Comparison of ENCODE assay signal across 7 cellular contexts in the genomic region with DNA sequence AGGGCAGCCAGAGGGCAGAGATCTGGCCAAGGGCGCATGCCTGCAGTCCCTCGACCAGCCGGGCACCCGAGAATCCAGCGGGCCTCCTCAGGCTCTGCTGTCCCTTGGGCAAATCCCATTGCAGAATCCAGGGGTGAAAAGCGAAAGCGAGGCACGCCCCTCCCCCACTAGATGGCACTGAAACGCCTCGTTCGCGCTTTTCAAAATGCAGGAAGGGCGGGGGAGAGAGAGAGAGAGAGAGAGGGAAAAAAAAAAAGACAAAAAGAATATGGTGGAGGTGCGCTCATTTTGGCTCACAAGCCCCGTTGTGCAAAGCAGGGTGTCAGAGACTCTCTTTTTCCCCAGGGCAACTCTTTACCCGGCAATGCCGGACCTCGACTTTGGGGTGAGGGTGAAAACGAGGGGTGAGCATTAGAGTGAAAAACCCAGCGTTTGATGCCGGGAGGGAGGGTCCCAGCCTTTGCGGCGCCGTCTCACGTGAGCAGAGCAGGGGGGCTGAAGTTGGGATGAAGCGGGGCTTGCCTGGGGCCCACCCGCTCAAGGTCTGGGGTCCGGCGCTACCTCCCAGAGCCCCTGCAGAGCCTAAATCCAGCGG. TPM values are rescaled to one million over a fixed set of nuclear protein-coding genes. Genes with fewer than 3 reads are reported as not detected.
DNase-seq lines count a peak whose midpoint lies in the region; ATAC-seq and TF ChIP-seq lines count a peak whose summit lies in the region.

No MANE protein-coding gene starts in this region.

- H3K79me2 ChIP-seq in neural cell (replicated peaks; ENCODE audit: insufficient read depth, low read length), result peaks cover 42% of the 10 kb centered on the region

- H3K9me2 ChIP-seq in neural cell (ENCODE audit: insufficient read depth, low read length), result no peaks in the 10 kb centered on the region

- no peaks in the 10 kb centered on the region for H3K9me3 ChIP-seq in neural cell (ENCODE audit: low read length)

- H2AFZ ChIP-seq in neural cell (ENCODE audit: low read depth, low read length), result peak overlapping the region; percentile 88

- H3K27me3 Mint-ChIP-seq in activated T-cell treated with anti-CD3 and anti-CD28 coated beads, Interleukin-2, amount 50 U/mL, for 24 hours, result peaks cover 56% of the 10 kb centered on the region

- no peaks in the 10 kb centered on the region for H3K9me3 Mint-ChIP-seq in activated T-cell treated with anti-CD3 and anti-CD28 coated beads, Interleukin-2, amount 50 U/mL, for 24 hours

- H3K4me1 Mint-ChIP-seq in activated T-cell treated with anti-CD3 and anti-CD28 coated beads, Interleukin-2, amount 50 U/mL, for 24 hours (ENCODE audit: low read depth), result peaks cover 23% of the 10 kb centered on the region

- peaks cover 30% of the 10 kb centered on the region for H4K20me1 ChIP-seq in neural cell (ENCODE audit: insufficient read depth)

- peak; percentile 92 for TF ChIP-seq RAD21 in neural cell (conservative IDR thresholded peaks at IDR 0.05)

- ATAC-seq in HG02938 (IDR thresholded peaks at IDR 0.05; ENCODE audit: unreplicated experiment), result no peak

- peak overlapping the region; percentile 92 for H3K9ac ChIP-seq in neural cell (ENCODE audit: low read length)

- H3F3A ChIP-seq in neural cell (ENCODE audit: insufficient read depth, low read length, poor library complexity, severe bottlenecking), result peaks cover 5% of the 10 kb centered on the region

- no peaks in the 10 kb centered on the region for H3K27me3 ChIP-seq in neural cell (ENCODE audit: insufficient read depth, low read depth, low read length)

- no peak overlapping the region for H3K27ac Mint-ChIP-seq in activated T-cell treated with anti-CD3 and anti-CD28 coated beads, Interleukin-2, amount 50 U/mL, for 24 hours

- H3K36me3 Mint-ChIP-seq in activated T-cell treated with anti-CD3 and anti-CD28 coated beads, Interleukin-2, amount 50 U/mL, for 24 hours (ENCODE audit: low read depth), result no peaks in the 10 kb centered on the region

- DNase-seq in H4 (ENCODE audit: low spot score), result peak; percentile 25
- DNase-seq in NCI-H446 treated with DMSO at 0.1 percent for 48 hours (lab: John Stamatoyannopoulos, UW), result peak; percentile 40
- DNase-seq in activated T-cell treated with anti-CD3 and anti-CD28 coated beads, Interleukin-2, amount 50 U/mL, for 24 hours, result peak; percentile 53
- peak; percentile 22 for DNase-seq in fibroblast of the aortic adventitia (ENCODE audit: low read depth)
- DNase-seq in ureter (ENCODE audit: low spot score), result peak; percentile 50

- TF ChIP-seq CTCF in fibroblast of the aortic adventitia (IDR thresholded peaks at IDR 0.05; ENCODE audit: insufficient read depth, low read length) (no peak), neural cell (IDR thresholded peaks at IDR 0.05; ENCODE audit: poor library complexity, severe bottlenecking) (peak; percentile 87)

- H3K36me3 ChIP-seq in neural cell (ENCODE audit: insufficient read depth, low read length), result no peaks in the 10 kb centered on the region

- peak overlapping the region; percentile 74 for H3K4me2 ChIP-seq in neural cell (ENCODE audit: low read length)

- H3K27ac ChIP-seq in neural cell (ENCODE audit: low read length), result peak overlapping the region; percentile 93

- peak overlapping the region; percentile 74 for H3K4me3 Mint-ChIP-seq in activated T-cell treated with anti-CD3 and anti-CD28 coated beads, Interleukin-2, amount 50 U/mL, for 24 hours

- TF ChIP-seq EP300 in neural cell (conservative IDR thresholded peaks at IDR 0.05; ENCODE audit: poor library complexity, severe bottlenecking), result peak; percentile 70

- H3K4me3 ChIP-seq in fibroblast of the aortic adventitia (ENCODE audit: low read depth, low read length) (peak overlapping the region; percentile 55), neural cell (ENCODE audit: low read length) (peak overlapping the region; percentile 100)

TF ChIP-seq in neural cell, 6 proteins besides CTCF, POLR2A, EP300 and RAD21:
- no peak for TF ChIP-seq EZH2 (IDR thresholded peaks at IDR 0.05; ENCODE audit: borderline replicate concordance, insufficient read depth, low read length, poor library complexity, severe bottlenecking)
- TF ChIP-seq MXI1 (conservative IDR thresholded peaks at IDR 0.05; ENCODE audit: poor library complexity, severe bottlenecking), result peak; percentile 34
- TF ChIP-seq, protein P1, sequence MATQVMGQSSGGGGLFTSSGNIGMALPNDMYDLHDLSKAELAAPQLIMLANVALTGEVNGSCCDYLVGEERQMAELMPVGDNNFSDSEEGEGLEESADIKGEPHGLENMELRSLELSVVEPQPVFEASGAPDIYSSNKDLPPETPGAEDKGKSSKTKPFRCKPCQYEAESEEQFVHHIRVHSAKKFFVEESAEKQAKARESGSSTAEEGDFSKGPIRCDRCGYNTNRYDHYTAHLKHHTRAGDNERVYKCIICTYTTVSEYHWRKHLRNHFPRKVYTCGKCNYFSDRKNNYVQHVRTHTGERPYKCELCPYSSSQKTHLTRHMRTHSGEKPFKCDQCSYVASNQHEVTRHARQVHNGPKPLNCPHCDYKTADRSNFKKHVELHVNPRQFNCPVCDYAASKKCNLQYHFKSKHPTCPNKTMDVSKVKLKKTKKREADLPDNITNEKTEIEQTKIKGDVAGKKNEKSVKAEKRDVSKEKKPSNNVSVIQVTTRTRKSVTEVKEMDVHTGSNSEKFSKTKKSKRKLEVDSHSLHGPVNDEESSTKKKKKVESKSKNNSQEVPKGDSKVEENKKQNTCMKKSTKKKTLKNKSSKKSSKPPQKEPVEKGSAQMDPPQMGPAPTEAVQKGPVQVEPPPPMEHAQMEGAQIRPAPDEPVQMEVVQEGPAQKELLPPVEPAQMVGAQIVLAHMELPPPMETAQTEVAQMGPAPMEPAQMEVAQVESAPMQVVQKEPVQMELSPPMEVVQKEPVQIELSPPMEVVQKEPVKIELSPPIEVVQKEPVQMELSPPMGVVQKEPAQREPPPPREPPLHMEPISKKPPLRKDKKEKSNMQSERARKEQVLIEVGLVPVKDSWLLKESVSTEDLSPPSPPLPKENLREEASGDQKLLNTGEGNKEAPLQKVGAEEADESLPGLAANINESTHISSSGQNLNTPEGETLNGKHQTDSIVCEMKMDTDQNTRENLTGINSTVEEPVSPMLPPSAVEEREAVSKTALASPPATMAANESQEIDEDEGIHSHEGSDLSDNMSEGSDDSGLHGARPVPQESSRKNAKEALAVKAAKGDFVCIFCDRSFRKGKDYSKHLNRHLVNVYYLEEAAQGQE (IDR thresholded peaks at IDR 0.05; ENCODE audit: borderline replicate concordance), result peak; percentile 47
- peak; percentile 64 for TF ChIP-seq TAF1 (IDR thresholded peaks at IDR 0.05; ENCODE audit: low read depth)
- TF ChIP-seq POLR2AphosphoS5 (IDR thresholded peaks at IDR 0.05), result peak; percentile 67
- peak; percentile 93 for TF ChIP-seq SMC3 (conservative IDR thresholded peaks at IDR 0.05; ENCODE audit: poor library complexity)

RNA-seq across cellular contexts. Expression of a gene that starts 2.5 kb away (rescaled TPM):
- 0.04 TPM in 2 replicates for total RNA-seq in H4 (2014; rRNA removed; shearing (Covaris generic))
- total RNA-seq in fibroblast of the aortic adventitia (ENCODE audit: low replicate concordance), result 0.09 TPM in 1 of 2 replicates, not detected in the other
- 40.7 and 44.9 TPM in 2 replicates for polyA plus RNA-seq in neural cell
- polyA minus RNA-seq in neural cell, result 140 and 154 TPM in 2 replicates
- total RNA-seq in ureter, result 7.9 TPM

RNA-seq across cellular contexts. Expression of a gene that starts 56.6 kb away (rescaled TPM):
- total RNA-seq in H4 (2014; rRNA removed; shearing (Covaris generic)), result 71.2 and 91.2 TPM in 2 replicates
- total RNA-seq in fibroblast of the aortic adventitia (ENCODE audit: low replicate concordance), result 32.4 and 118 TPM in 2 replicates
- polyA plus RNA-seq in neural cell, result 68.4 and 68.5 TPM in 2 replicates
- polyA minus RNA-seq in neural cell, result 20.9 and 27.4 TPM in 2 replicates
- 63.8 TPM for total RNA-seq in ureter
